ENCODE assay signal across 8 cellular contexts in genomic region chr20:25984933-25985332, GRCh38.
DNase-seq lines count a peak whose midpoint lies in the region; ATAC-seq and TF ChIP-seq lines count a peak whose summit lies in the region.

No MANE protein-coding gene starts in this region.

- TF ChIP-seq EP300 in sigmoid colon (IDR thresholded peaks at IDR 0.05): no peak

- CTCF ChIA-PET in CD4-positive, alpha-beta T cell (lab: Charles Lee): no interaction called here
- CTCF ChIA-PET in activated B cell treated with CpG ODN at 0.5 μM for 24 hours (lab: Charles Lee): no interaction called here

- no peak overlapping the region for H3K4me3 Mint-ChIP-seq in CD4-positive, alpha-beta T cell
- peak overlapping the region; percentile 44 for H3K4me3 Mint-ChIP-seq in activated B cell treated with CpG ODN at 0.5 μM for 24 hours
- H3K4me3 Mint-ChIP-seq in activated T-helper 17 cell treated with anti-CD3 and anti-CD28 coated beads, Interleukin-2, amount 50 U/mL, for 72 hours: no peak overlapping the region

- H3K27ac ChIP-seq in CD4-positive, alpha-beta T cell (ENCODE audit: low read depth, low read length): no peak overlapping the region
- H3K27ac ChIP-seq in coronary artery (peak overlapping the region in 1 of 2 donors; percentile 32), sigmoid colon (no peak overlapping the region)

- H3K36me3 Mint-ChIP-seq in CD4-positive, alpha-beta T cell (ENCODE audit: low read depth): no peaks in the 10 kb centered on the region
- no peaks in the 10 kb centered on the region for H3K36me3 Mint-ChIP-seq in activated B cell treated with CpG ODN at 0.5 μM for 24 hours (ENCODE audit: low read depth)
- no peaks in the 10 kb centered on the region for H3K36me3 Mint-ChIP-seq in activated T-helper 17 cell treated with anti-CD3 and anti-CD28 coated beads, Interleukin-2, amount 50 U/mL, for 72 hours (ENCODE audit: low read depth)

- H3K9me3 ChIP-seq in CD4-positive, alpha-beta T cell (ENCODE audit: control insufficient read depth, low read length): no peaks in the 10 kb centered on the region
- no peaks in the 10 kb centered on the region for H3K9me3 ChIP-seq in sigmoid colon

- peak overlapping the region; percentile 66 for H3K4me3 ChIP-seq in coronary artery
- peak overlapping the region; percentile 18 to 43 (median 36) for H3K4me3 ChIP-seq in sigmoid colon

- no peak for TF ChIP-seq CTCF in CD4-positive, alpha-beta T cell (IDR thresholded peaks at IDR 0.05)
- TF ChIP-seq CTCF in activated B cell treated with CpG ODN at 0.5 μM for 24 hours (IDR thresholded peaks at IDR 0.05) (no peak), coronary artery (IDR thresholded peaks at IDR 0.05) (no peak), sigmoid colon (IDR thresholded peaks at IDR 0.05) (no peak)

- no peak for ATAC-seq in CD4-positive, alpha-beta T cell (ENCODE audit: poor library complexity)
- ATAC-seq in activated B cell treated with CpG ODN at 0.5 μM for 24 hours (ENCODE audit: low read depth) (no peak), GM18502 (IDR thresholded peaks at IDR 0.05; ENCODE audit: poor library complexity, unreplicated experiment) (no peak)
- no peak for ATAC-seq in activated T-helper 17 cell treated with anti-CD3 and anti-CD28 coated beads, Interleukin-2, amount 50 U/mL, for 72 hours (replicated peaks)

- H3K27me3 ChIP-seq in CD4-positive, alpha-beta T cell (ENCODE audit: control insufficient read depth, insufficient read depth, low read length): no peaks in the 10 kb centered on the region
- no peaks in the 10 kb centered on the region for H3K27me3 ChIP-seq in sigmoid colon

- no peaks in the 10 kb centered on the region for H3K9me3 Mint-ChIP-seq in CD4-positive, alpha-beta T cell
- H3K9me3 Mint-ChIP-seq in activated B cell treated with CpG ODN at 0.5 μM for 24 hours: no peaks in the 10 kb centered on the region
- H3K9me3 Mint-ChIP-seq in activated T-helper 17 cell treated with anti-CD3 and anti-CD28 coated beads, Interleukin-2, amount 50 U/mL, for 72 hours: no peaks in the 10 kb centered on the region

- peak; percentile 17 to 60 (median 32) for DNase-seq in CD4-positive, alpha-beta T cell
- no peak for DNase-seq in activated B cell treated with CpG ODN at 0.5 μM for 24 hours
- DNase-seq in coronary artery (ENCODE audit: low spot score): no peak
- DNase-seq in sigmoid colon: peak; percentile 78
- DNase-seq in H4 (ENCODE audit: low spot score): no peak
- DNase-seq in NCI-H748 (lab: John Stamatoyannopoulos, UW; ENCODE audit: unreplicated experiment): no peak

- no peak for TF ChIP-seq POLR2A in sigmoid colon (IDR thresholded peaks at IDR 0.05)

- POLR2A ChIA-PET in CD4-positive, alpha-beta T cell (lab: Charles Lee): no interaction called here
- POLR2A ChIA-PET in activated B cell treated with CpG ODN at 0.5 μM for 24 hours (lab: Charles Lee): no interaction called here

- no peaks in the 10 kb centered on the region for H3K36me3 ChIP-seq in sigmoid colon

- 30 to 56% methylated on average over 27 of the region's 27 CpGs for WGBS in sigmoid colon, 2 donors

- peaks cover 4% of the 10 kb centered on the region for H3K27me3 Mint-ChIP-seq in CD4-positive, alpha-beta T cell
- no peaks in the 10 kb centered on the region for H3K27me3 Mint-ChIP-seq in activated B cell treated with CpG ODN at 0.5 μM for 24 hours
- H3K27me3 Mint-ChIP-seq in activated T-helper 17 cell treated with anti-CD3 and anti-CD28 coated beads, Interleukin-2, amount 50 U/mL, for 72 hours: peaks cover 10% of the 10 kb centered on the region

- H3K4me1 ChIP-seq in sigmoid colon: peaks cover 0 to 5% (median 0%) of the 10 kb centered on the region in 4 donors

- intact Hi-C loops in CD4-positive, alpha-beta T cell (cut with DNase I, micrococcal nuclease): no loop called here
- intact Hi-C loops in activated B cell treated with CpG ODN at 0.5 μM for 24 hours (cut with micrococcal nuclease): loop anchor here (5.0 kb wide), 1 partner anchor 288 kb away; the partner anchor contains the start of gene ZNF337
- intact Hi-C loops in sigmoid colon (cut with DNase I): no loop called here

- peaks cover 4% of the 10 kb centered on the region for H3K4me1 Mint-ChIP-seq in CD4-positive, alpha-beta T cell (ENCODE audit: low read depth)
- peaks cover 8% of the 10 kb centered on the region for H3K4me1 Mint-ChIP-seq in activated B cell treated with CpG ODN at 0.5 μM for 24 hours
- H3K4me1 Mint-ChIP-seq in activated T-helper 17 cell treated with anti-CD3 and anti-CD28 coated beads, Interleukin-2, amount 50 U/mL, for 72 hours: peaks cover 6% of the 10 kb centered on the region

- H3K27ac Mint-ChIP-seq in CD4-positive, alpha-beta T cell: no peak overlapping the region
- no peak overlapping the region for H3K27ac Mint-ChIP-seq in activated B cell treated with CpG ODN at 0.5 μM for 24 hours
- H3K27ac Mint-ChIP-seq in activated T-helper 17 cell treated with anti-CD3 and anti-CD28 coated beads, Interleukin-2, amount 50 U/mL, for 72 hours: no peak overlapping the region

Comparison
In these comparisons a context has a peak if more than half of its experiments do, and no peak if none do; other contexts are left out.
1. DNase-seq: peak in CD4-positive, alpha-beta T cell (10 of 10) and sigmoid colon (single experiment); none in activated B cell treated with CpG ODN at 0.5 μM for 24 hours (single experiment), coronary artery (single experiment), H4 (single experiment) and NCI-H748 (single experiment).